8 cellular contexts compared by ENCODE assay signal in the genomic region with DNA sequence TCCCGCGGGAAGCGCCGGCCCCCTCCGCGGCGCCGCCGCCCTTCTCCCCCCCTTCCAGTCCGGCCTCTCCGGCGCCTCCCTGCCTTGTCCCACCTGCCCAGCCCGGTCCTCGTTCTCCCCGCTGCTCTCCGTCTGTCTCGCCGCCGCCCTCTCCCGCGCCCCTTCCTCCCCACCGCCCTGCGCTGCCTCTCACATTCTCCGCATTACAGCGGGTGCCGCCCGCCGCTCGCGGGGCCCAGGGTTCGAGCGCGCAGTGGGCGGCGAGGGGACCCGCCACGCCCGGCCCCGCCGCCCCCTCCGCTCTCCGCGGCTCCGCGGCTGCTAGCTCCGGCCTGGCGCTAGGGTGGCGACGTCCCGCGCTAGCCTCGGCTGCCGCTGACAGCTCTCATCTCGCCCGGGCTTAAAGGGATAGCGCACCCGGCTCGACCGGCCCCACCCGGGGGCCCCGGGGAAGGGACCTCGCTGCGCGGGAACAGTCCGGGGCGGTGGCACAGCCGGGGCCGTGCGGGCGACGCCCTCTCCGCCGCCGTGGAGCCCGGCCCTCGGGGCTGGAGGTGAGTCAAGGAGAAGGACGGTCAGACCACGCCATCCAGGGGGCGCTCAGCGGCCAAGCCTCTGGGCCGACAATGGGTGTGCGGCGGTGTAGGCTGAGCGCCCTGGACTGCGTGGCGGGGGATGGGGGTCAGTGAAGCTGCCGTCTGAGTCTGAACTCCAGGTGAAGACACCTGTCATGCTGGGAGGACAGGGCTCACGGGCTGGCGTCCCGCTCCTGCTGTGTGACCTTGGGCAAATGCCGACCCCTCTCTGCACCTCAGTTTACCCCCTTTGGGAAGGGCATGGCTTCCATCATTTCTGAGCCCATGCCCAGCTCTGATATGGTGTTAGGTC.
DNase-seq lines count a peak whose midpoint lies in the region; ATAC-seq and TF ChIP-seq lines count a peak whose summit lies in the region.

No MANE protein-coding gene starts in this region.

- H3K27me3 Mint-ChIP-seq in chondrocyte (ENCODE audit: low read depth), result peaks cover 41% of the 10 kb centered on the region
- H3K27me3 Mint-ChIP-seq in nephron progenitor cell (ENCODE audit: low read depth, poor library complexity), result peaks cover 79% of the 10 kb centered on the region

- H3K9me3 Mint-ChIP-seq in chondrocyte (ENCODE audit: low read depth) (no peaks in the 10 kb centered on the region), nephron progenitor cell (no peaks in the 10 kb centered on the region)

- H3K4me3 Mint-ChIP-seq in chondrocyte (ENCODE audit: unreplicated experiment) (peak overlapping the region; percentile 60), nephron progenitor cell (peak overlapping the region; percentile 68)

- H3K4me1 Mint-ChIP-seq in chondrocyte (ENCODE audit: low read depth) (no peaks in the 10 kb centered on the region), nephron progenitor cell (peaks cover 48% of the 10 kb centered on the region)

- peak overlapping the region; percentile 25; the same call in 1 of the 2 replicates for H3K4me3 ChIP-seq in MG63

- H3K36me3 Mint-ChIP-seq in chondrocyte (ENCODE audit: low read depth) (no peaks in the 10 kb centered on the region), nephron progenitor cell (ENCODE audit: low read depth) (no peaks in the 10 kb centered on the region)

- H3K36me3 ChIP-seq in MG63, result no peaks in the 10 kb centered on the region

- H3K27ac Mint-ChIP-seq in chondrocyte (ENCODE audit: unreplicated experiment) (no peak overlapping the region), nephron progenitor cell (no peak overlapping the region)

- ATAC-seq in HG03045 (IDR thresholded peaks at IDR 0.05; ENCODE audit: unreplicated experiment), result no peak

- DNase-seq in ELR (ENCODE audit: low read depth), result peak; percentile 48
- peak; percentile 64 for DNase-seq in MG63
- DNase-seq in chondrocyte (ENCODE audit: low spot score), result no peak
- DNase-seq in nephron progenitor cell, result peak; percentile 74
- DNase-seq in DMS79 (lab: John Stamatoyannopoulos, UW), result no peak
- no peak for DNase-seq in NCI-H1436 treated with DMSO at 0.1 percent for 48 hours (lab: John Stamatoyannopoulos, UW)
- DNase-seq in COLO829 (ENCODE audit: low spot score), result no peak

- H3K9me3 ChIP-seq in MG63, result no peaks in the 10 kb centered on the region

- peaks cover 25% of the 10 kb centered on the region for H3K27me3 ChIP-seq in MG63

- TF ChIP-seq CTCF in chondrocyte (IDR thresholded peaks at IDR 0.05) (peak; percentile 69), nephron progenitor cell (IDR thresholded peaks at IDR 0.05) (no peak)

Comparison
In these comparisons a context has a peak if more than half of its experiments do, and no peak if none do; other contexts are left out.
1. DNase-seq: peak in ELR (single experiment), MG63 (single experiment) and nephron progenitor cell (single experiment); none in chondrocyte (single experiment), DMS79 (single experiment), NCI-H1436 treated with DMSO at 0.1 percent for 48 hours (single experiment) and COLO829 (single experiment).